In the genomic region with DNA sequence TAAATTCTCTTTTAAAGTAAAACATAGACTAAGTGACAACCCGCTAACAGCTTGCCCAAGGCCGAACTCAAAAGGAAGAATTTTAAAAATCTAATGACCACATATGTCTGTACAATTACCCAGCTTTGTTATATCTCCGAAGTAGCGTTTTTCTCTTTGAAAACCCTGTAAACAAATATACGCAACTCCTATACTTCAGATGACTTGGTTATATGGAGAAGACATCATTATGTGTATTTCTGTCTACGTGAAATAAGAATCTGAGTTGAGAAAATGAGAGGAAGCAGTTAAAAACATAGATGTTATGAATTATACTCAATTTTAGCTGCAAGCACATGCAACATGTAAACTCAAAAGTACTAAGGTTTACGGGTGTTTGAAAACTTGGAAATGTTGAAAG, we compare ENCODE assay signal across 1 cellular context.
TF ChIP-seq lines count a peak whose summit lies in the region.

No MANE protein-coding gene starts in this region.

TF ChIP-seq in K562, 482 proteins besides CTCF, POLR2A, EP300 and RAD21 (continued from another document):
- TF ChIP-seq POLR2H (tag; IDR thresholded peaks at IDR 0.05; ENCODE audit: low read depth), result no peak
- TF ChIP-seq ZNF766 (CRISPR knock-in tag; conservative IDR thresholded peaks at IDR 0.05), result no peak
- TF ChIP-seq CBX8 (IDR thresholded peaks at IDR 0.05; ENCODE audit: borderline replicate concordance, extremely low read depth, low read depth, low read length, poor library complexity, severe bottlenecking), result peak; percentile 70
